Comparison of ENCODE assay signal across 8 cellular contexts in genomic region chr1:165851034-165851658, GRCh38. TPM values are rescaled to one million over a fixed set of nuclear protein-coding genes. Genes with fewer than 3 reads are reported as not detected.
DNase-seq lines count a peak whose midpoint lies in the region; ATAC-seq and TF ChIP-seq lines count a peak whose summit lies in the region.

No MANE protein-coding gene starts in this region.

- no peak for ATAC-seq in activated T-cell treated with anti-CD3 and anti-CD28 coated beads, Interleukin-2, amount 50 U/mL, for 4 hours
- peak; percentile 65 for ATAC-seq in HG03139 (IDR thresholded peaks at IDR 0.05; ENCODE audit: unreplicated experiment)
- ATAC-seq in right lobe of liver: no peak

- DNase-seq in activated T-cell treated with anti-CD3 and anti-CD28 coated beads, Interleukin-2, amount 50 U/mL, for 4 hours: no peak
- DNase-seq in activated T-cell treated with anti-CD3 and anti-CD28 coated beads for 4 hours: no peak
- DNase-seq in SW480 (ENCODE audit: low spot score): peak; percentile 91
- peak; percentile 47 for DNase-seq in myocyte (ENCODE audit: low read depth)
- no peak for DNase-seq in dermis blood vessel endothelial cell
- no peak for DNase-seq in right lobe of liver
- no peak for DNase-seq in mesenteric fat pad (ENCODE audit: low spot score)

- H3K9me3 ChIP-seq in right lobe of liver: no peaks in the 10 kb centered on the region

- no peak overlapping the region for H3K27ac ChIP-seq in right lobe of liver

- H3K9me3 Mint-ChIP-seq in activated T-cell treated with anti-CD3 and anti-CD28 coated beads, Interleukin-2, amount 50 U/mL, for 4 hours: no peaks in the 10 kb centered on the region

- peaks cover 22% of the 10 kb centered on the region for H3K4me1 Mint-ChIP-seq in activated T-cell treated with anti-CD3 and anti-CD28 coated beads, Interleukin-2, amount 50 U/mL, for 4 hours (ENCODE audit: low read depth)

- TF ChIP-seq CTCF in right lobe of liver (IDR thresholded peaks at IDR 0.05): no peak

- no peak overlapping the region for H3K4me3 ChIP-seq in right lobe of liver

- H3K4me1 ChIP-seq in right lobe of liver: no peaks in the 10 kb centered on the region

- no peaks in the 10 kb centered on the region for H3K36me3 ChIP-seq in right lobe of liver

- 93% methylated on average over 3 of the region's 4 CpGs for WGBS in right lobe of liver (ENCODE audit: insufficient coverage, low coverage, low lambda C conversion rate, missing lambda C conversion rate)

- no peak for TF ChIP-seq POLR2A in right lobe of liver (IDR thresholded peaks at IDR 0.05)

- H3K4me3 Mint-ChIP-seq in activated T-cell treated with anti-CD3 and anti-CD28 coated beads, Interleukin-2, amount 50 U/mL, for 4 hours: peak overlapping the region; percentile 11

- H3K27me3 Mint-ChIP-seq in activated T-cell treated with anti-CD3 and anti-CD28 coated beads, Interleukin-2, amount 50 U/mL, for 4 hours (ENCODE audit: low read depth): no peaks in the 10 kb centered on the region

- intact Hi-C loops in right lobe of liver (cut with DNase I): no loop called here

- peaks cover 4% of the 10 kb centered on the region for H3K36me3 Mint-ChIP-seq in activated T-cell treated with anti-CD3 and anti-CD28 coated beads, Interleukin-2, amount 50 U/mL, for 4 hours (ENCODE audit: insufficient read depth)

- no peaks in the 10 kb centered on the region for H3K27me3 ChIP-seq in right lobe of liver

RNA-seq across cellular contexts. Expression of gene UCK2, which starts 23.7 kb away (rescaled TPM):
- 100 to 1,000 TPM; 106 to 128 (median 122) TPM for total RNA-seq in activated T-cell treated with anti-CD3 and anti-CD28 coated beads, Interleukin-2, amount 50 U/mL, for 4 hours
- total RNA-seq in myocyte (107 and 130 TPM in 2 replicates), dermis blood vessel endothelial cell (84.7 and 86.3 TPM in 2 replicates), right lobe of liver (10 to 100 TPM in 3 of 6 experiments, 1 to 10 TPM in 3; 8.4 to 22.9 (median 10.4) TPM), mesenteric fat pad (25.6 TPM)
- 159 TPM for polyA plus RNA-seq in myocyte (2012)

Comparison
In these comparisons a context has a peak if more than half of its experiments do, and no peak if none do; other contexts are left out.
1. DNase-seq: peak in SW480 (single experiment) and myocyte (single experiment); none in activated T-cell treated with anti-CD3 and anti-CD28 coated beads, Interleukin-2, amount 50 U/mL, for 4 hours (single experiment), activated T-cell treated with anti-CD3 and anti-CD28 coated beads for 4 hours (single experiment), dermis blood vessel endothelial cell (single experiment), right lobe of liver (0 of 3) and mesenteric fat pad (single experiment).